In the genomic region with DNA sequence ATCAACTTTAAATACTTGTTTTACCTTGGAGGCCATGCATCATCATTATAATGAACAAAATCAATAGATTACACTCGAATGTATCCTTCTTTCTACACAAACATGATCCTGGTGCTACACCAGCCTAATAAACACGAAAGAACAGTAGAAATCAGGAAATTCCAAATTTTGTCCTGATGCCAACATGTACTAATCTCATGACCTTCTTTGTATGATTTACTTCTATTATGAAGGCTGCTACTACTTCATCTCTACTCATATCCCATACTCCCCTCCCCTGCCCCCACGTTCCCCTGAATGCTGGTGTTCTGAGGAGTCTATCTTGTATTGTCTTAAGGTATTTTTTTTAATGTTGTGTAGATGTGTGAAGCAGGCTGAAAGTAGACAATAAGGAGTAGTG, we compare ENCODE assay signal across 26 cellular contexts.
DNase-seq lines count a peak whose midpoint lies in the region; ATAC-seq, FAIRE-seq and TF ChIP-seq lines count a peak whose summit lies in the region.
"Had no signal": no experiment of that assay in that cellular context is flagged by ENCODE, and none has a peak within 500 bp of the region (broad histone marks: within the 10 kb centered on the region; RNA-seq: fewer than 3 reads in every experiment).

No MANE protein-coding gene starts in this region.

- H3K36me3 ChIP-seq in astrocyte (ENCODE audit: insufficient read depth, low read length) (no peaks in the 10 kb centered on the region), endothelial cell of umbilical vein (ENCODE audit: control insufficient read depth in 2 of 2, extremely low read depth in 1 of 2, insufficient read depth in 2 of 2, low read length in 2 of 2) (no peaks in the 10 kb centered on the region)
- H3K36me3 ChIP-seq: BLaER1 had no signal

- in situ Hi-C loops in KBM-7 (cut with MboI; ENCODE audit: low pct_unique_long_range_greater_than_20kb, low sequenced_read_pairs): no loop called here

- intact Hi-C loops in endothelial cell of umbilical vein (cut with micrococcal nuclease): no loop called here

- H2AFZ ChIP-seq in astrocyte (ENCODE audit: low read depth, low read length): no peak overlapping the region
- no peak overlapping the region for H2AFZ ChIP-seq in endothelial cell of umbilical vein (ENCODE audit: low read depth, low read length)

- TF ChIP-seq POLR2A in endothelial cell of umbilical vein (IDR thresholded peaks at IDR 0.05; ENCODE audit: low read depth, low read length): no peak

- peak overlapping the region; percentile 34 for H3K27ac Mint-ChIP-seq in astrocyte (ENCODE audit: unreplicated experiment)
- H3K27ac Mint-ChIP-seq: CD14-positive monocyte; CD4-positive, CD25-positive, alpha-beta regulatory T cell; CD8-positive, alpha-beta memory T cell had no signal

- H3K4me2 ChIP-seq in astrocyte (ENCODE audit: low read length) (no peak overlapping the region), endothelial cell of umbilical vein (ENCODE audit: insufficient read depth, low read length) (no peak overlapping the region)
- H3K4me2 ChIP-seq: BLaER1 had no signal

- H3K9me1 ChIP-seq in endothelial cell of umbilical vein (replicated peaks; ENCODE audit: control insufficient read depth, extremely low read depth, insufficient read depth, low read length): no peaks in the 10 kb centered on the region

- no peak for ATAC-seq in HG03520 (IDR thresholded peaks at IDR 0.05; ENCODE audit: unreplicated experiment)
- ATAC-seq: GM12878 had no signal

- POLR2A ChIA-PET in endothelial cell of umbilical vein (lab: Charles Lee): no interaction called here

- no peaks in the 10 kb centered on the region for H3K9me3 Mint-ChIP-seq in astrocyte (ENCODE audit: unreplicated experiment)

- DNase-seq in astrocyte (ENCODE audit: low read depth) (no peak), endothelial cell of umbilical vein (ENCODE audit: low read depth, low spot score) (peak; percentile 87), HK-2 (ENCODE audit: unreplicated experiment) (no peak), KBM-7 (no peak)
- DNase-seq: 8988T; ACHN; BE2C; C1 segment of cervical spinal cord; CD4-positive, alpha-beta memory T cell; CD4-positive, CD25-positive, alpha-beta regulatory T cell; CD8-positive, alpha-beta memory T cell; COR-L47; DMS 273 treated with DMSO at 0.1 percent for 48 hours; DMS153; DMS53; DMS79; DND-41; EL; GDM1 had no signal

- H3K27ac ChIP-seq in astrocyte (ENCODE audit: low read depth, low read length) (no peak overlapping the region), endothelial cell of umbilical vein (ENCODE audit: insufficient read depth, low read depth, low read length) (no peak overlapping the region)
- H3K27ac ChIP-seq: BLaER1 had no signal

- no peaks in the 10 kb centered on the region for H3K9me3 ChIP-seq in astrocyte (ENCODE audit: insufficient read depth, low read depth, low read length)
- no peaks in the 10 kb centered on the region for H3K9me3 ChIP-seq in endothelial cell of umbilical vein (replicated peaks; ENCODE audit: control insufficient read depth, insufficient read depth, low read length)
- H3K9me3 ChIP-seq: BE2C had no signal

- H3K4me1 ChIP-seq in astrocyte (ENCODE audit: insufficient read depth, low read length) (no peaks in the 10 kb centered on the region), endothelial cell of umbilical vein (ENCODE audit: control insufficient read depth, extremely low read depth, insufficient read depth, low read length) (peaks cover 2% of the 10 kb centered on the region)
- H3K4me1 ChIP-seq: BE2C, BLaER1 had no signal

- H3K4me3 ChIP-seq in astrocyte (ENCODE audit: insufficient read depth, low read depth, low read length) (no peak overlapping the region), endothelial cell of umbilical vein (replicated peaks in 1 of 3; ENCODE audit: insufficient read depth in 1 of 3, low read depth in 1 of 3, low read length in 3 of 3) (no peak overlapping the region)
- H3K4me3 ChIP-seq: BLaER1, GM12878 had no signal

- H3K79me2 ChIP-seq in astrocyte (ENCODE audit: insufficient read depth, low read length): no peaks in the 10 kb centered on the region
- H3K79me2 ChIP-seq in endothelial cell of umbilical vein (ENCODE audit: control insufficient read depth, insufficient read depth, low read length): no peaks in the 10 kb centered on the region

- FAIRE-seq in astrocyte (lab: Jason Lieb, UNC): no peak
- FAIRE-seq in endothelial cell of umbilical vein (lab: Jason Lieb, UNC): no peak
- FAIRE-seq: A204.1, GM12878, GM12892, GM18507 had no signal

- H4K20me1 ChIP-seq in astrocyte (ENCODE audit: insufficient read depth, low read length): no peaks in the 10 kb centered on the region
- no peaks in the 10 kb centered on the region for H4K20me1 ChIP-seq in endothelial cell of umbilical vein (replicated peaks; ENCODE audit: control insufficient read depth, extremely low read depth, insufficient read depth, low read length)
- H4K20me1 ChIP-seq: BLaER1 had no signal

- CTCF ChIA-PET in endothelial cell of umbilical vein (lab: Charles Lee): interaction anchor here (1.1 kb wide), 1 partner anchor 19 kb away, joined by 4 read pairs; no protein-coding TSS in a partner anchor

- peaks cover 15% of the 10 kb centered on the region for H3K4me1 Mint-ChIP-seq in astrocyte (ENCODE audit: low read depth, unreplicated experiment)
- H3K4me1 Mint-ChIP-seq: CD14-positive monocyte; CD4-positive, alpha-beta memory T cell; CD4-positive, CD25-positive, alpha-beta regulatory T cell; CD8-positive, alpha-beta memory T cell had no signal

- H3K27me3 Mint-ChIP-seq in astrocyte (ENCODE audit: low read depth, unreplicated experiment): no peaks in the 10 kb centered on the region
- H3K27me3 Mint-ChIP-seq: CD4-positive, alpha-beta memory T cell; CD4-positive, CD25-positive, alpha-beta regulatory T cell; CD8-positive, alpha-beta memory T cell had no signal

- TF ChIP-seq CTCF in astrocyte (IDR thresholded peaks at IDR 0.05; ENCODE audit: insufficient read depth, low read depth, low read length): no peak
- no peak for TF ChIP-seq CTCF in endothelial cell of umbilical vein (IDR thresholded peaks at IDR 0.05; ENCODE audit: extremely low read depth in 1 of 2, insufficient read depth in 1 of 2, low read depth in 1 of 2, low read length in 2 of 2)

- H3K27me3 ChIP-seq in astrocyte (ENCODE audit: insufficient read depth, low read length) (no peaks in the 10 kb centered on the region), endothelial cell of umbilical vein (ENCODE audit: control insufficient read depth in 2 of 2, insufficient read depth in 2 of 2, low read length in 2 of 2) (no peaks in the 10 kb centered on the region)
- H3K27me3 ChIP-seq: BE2C, BLaER1 had no signal

- no peak overlapping the region for H3K9ac ChIP-seq in astrocyte (ENCODE audit: low read length)
- H3K9ac ChIP-seq in endothelial cell of umbilical vein (replicated peaks; ENCODE audit: extremely low read depth, insufficient read depth, low read length): no peak overlapping the region
- H3K9ac ChIP-seq: BLaER1 had no signal

- H3K4me3 Mint-ChIP-seq in astrocyte (ENCODE audit: unreplicated experiment): no peak overlapping the region
- H3K4me3 Mint-ChIP-seq: CD14-positive monocyte; CD4-positive, alpha-beta memory T cell; CD4-positive, CD25-positive, alpha-beta regulatory T cell; CD8-positive, alpha-beta memory T cell had no signal

- BruUV-seq in endothelial cell of umbilical vein (replicated peaks; lab: Mats Ljungman, UMichigan): no TSS peak

- dilution Hi-C loops in endothelial cell of umbilical vein (cut with MboI; ENCODE audit: extremely low pct_ligation_motif_present, low sequenced_read_pairs): no loop called here

- peaks cover 6% of the 10 kb centered on the region for H3K36me3 Mint-ChIP-seq in astrocyte (ENCODE audit: low read depth, unreplicated experiment)
- H3K36me3 Mint-ChIP-seq: CD14-positive monocyte; CD4-positive, alpha-beta memory T cell; CD4-positive, CD25-positive, alpha-beta regulatory T cell; CD8-positive, alpha-beta memory T cell had no signal

TF ChIP-seq in endothelial cell of umbilical vein, 7 proteins besides CTCF, POLR2A, EP300 and RAD21:
- TF ChIP-seq FOS (IDR thresholded peaks at IDR 0.05; ENCODE audit: borderline replicate concordance, insufficient read depth, low read length): no peak
- no peak for TF ChIP-seq JUN (IDR thresholded peaks at IDR 0.05; ENCODE audit: borderline replicate concordance, insufficient read depth, insufficient read length, low read depth)
- TF ChIP-seq EZH2 (IDR thresholded peaks at IDR 0.05; ENCODE audit: borderline replicate concordance, low read depth, low read length, severe bottlenecking): no peak
- TF ChIP-seq GATA2 (IDR thresholded peaks at IDR 0.05; ENCODE audit: insufficient read depth, insufficient read length, low read depth, low read length): no peak
- no peak for TF ChIP-seq POLR2AphosphoS5 (IDR thresholded peaks at IDR 0.05; ENCODE audit: insufficient read depth, low read depth, low read length)
- no peak for TF ChIP-seq MYC (IDR thresholded peaks at IDR 0.05; ENCODE audit: low read depth, low read length)
- TF ChIP-seq, protein P1, sequence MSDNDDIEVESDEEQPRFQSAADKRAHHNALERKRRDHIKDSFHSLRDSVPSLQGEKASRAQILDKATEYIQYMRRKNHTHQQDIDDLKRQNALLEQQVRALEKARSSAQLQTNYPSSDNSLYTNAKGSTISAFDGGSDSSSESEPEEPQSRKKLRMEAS (IDR thresholded peaks at IDR 0.05; ENCODE audit: insufficient read depth, insufficient read length): no peak
TF ChIP-seq in endothelial cell of umbilical vein: peak in this region for 0.
